ENCODE assay signal across 11 cellular contexts in genomic region chr1:194658090-194658439, GRCh38.
DNase-seq lines count a peak whose midpoint lies in the region; ATAC-seq and TF ChIP-seq lines count a peak whose summit lies in the region.
"Had no signal": no experiment of that assay in that cellular context is flagged by ENCODE, and none has a peak within 500 bp of the region (broad histone marks: within the 10 kb centered on the region; RNA-seq: fewer than 3 reads in every experiment).

No MANE protein-coding gene starts in this region.

- H3K36me3 ChIP-seq in breast epithelium (no peaks in the 10 kb centered on the region), mammary epithelial cell (ENCODE audit: insufficient read depth, low read length) (no peaks in the 10 kb centered on the region), stomach (no peaks in the 10 kb centered on the region)
- H3K36me3 ChIP-seq: gastroesophageal sphincter had no signal

- TF ChIP-seq POLR2A in breast epithelium (IDR thresholded peaks at IDR 0.05) = no peak
- TF ChIP-seq POLR2A in stomach (IDR thresholded peaks at IDR 0.05) = no peak

- H3K27me3 ChIP-seq in breast epithelium = no peaks in the 10 kb centered on the region
- H3K27me3 ChIP-seq in mammary epithelial cell (ENCODE audit: insufficient read depth, low read length) = peaks cover 5% of the 10 kb centered on the region
- H3K27me3 ChIP-seq in stomach = no peaks in the 10 kb centered on the region
- H3K27me3 ChIP-seq: gastroesophageal sphincter had no signal

- no peak overlapping the region for H3K9ac ChIP-seq in mammary epithelial cell (ENCODE audit: insufficient read depth, low read length)

- BruUV-seq in MCF 10A (replicated peaks; lab: Mats Ljungman, UMichigan) (no TSS peak), mammary epithelial cell (replicated peaks; lab: Mats Ljungman, UMichigan) (no TSS peak)

- no peak overlapping the region for H3K27ac Mint-ChIP-seq in MCF 10A (ENCODE audit: low read depth, unreplicated experiment)

- H3K4me3 ChIP-seq in breast epithelium (no peak overlapping the region), mammary epithelial cell (replicated peaks in 1 of 3; ENCODE audit: insufficient read depth in 1 of 3, low read depth in 2 of 3, low read length in 3 of 3) (no peak overlapping the region), stomach (no peak overlapping the region)
- H3K4me3 ChIP-seq: gastroesophageal sphincter had no signal

- in situ Hi-C loops in mammary epithelial cell (cut with MboI; ENCODE audit: low sequenced_read_pairs in 2 of 2) = no loop called here

- CTCF ChIA-PET in MCF 10A (lab: Yijun Ruan, JAX) = no interaction called here
- CTCF ChIA-PET in mammary epithelial cell (lab: Charles Lee; ENCODE audit: low non-redundant PET) = no interaction called here

- H3K9me3 Mint-ChIP-seq in MCF 10A (ENCODE audit: unreplicated experiment) = no peaks in the 10 kb centered on the region

- POLR2A ChIA-PET in MCF 10A (lab: Yijun Ruan, JAX) = no interaction called here

- no peaks in the 10 kb centered on the region for H3K4me1 Mint-ChIP-seq in MCF 10A (ENCODE audit: insufficient read depth, unreplicated experiment)

- H3K4me3 Mint-ChIP-seq in MCF 10A (ENCODE audit: unreplicated experiment) = no peak overlapping the region

- H3K27ac ChIP-seq in breast epithelium (no peak overlapping the region), mammary epithelial cell (ENCODE audit: insufficient read depth, low read depth, low read length) (no peak overlapping the region), stomach (no peak overlapping the region)
- H3K27ac ChIP-seq: gastroesophageal sphincter had no signal

- no peak overlapping the region for H3K4me2 ChIP-seq in mammary epithelial cell (ENCODE audit: insufficient read depth, low read depth, low read length)

- peaks cover 6% of the 10 kb centered on the region for H4K20me1 ChIP-seq in mammary epithelial cell (ENCODE audit: insufficient read depth, low read length)

- no peak for TF ChIP-seq EP300 in stomach (IDR thresholded peaks at IDR 0.05)

- no peaks in the 10 kb centered on the region for H3K36me3 Mint-ChIP-seq in MCF 10A (ENCODE audit: insufficient read depth, unreplicated experiment)

- no peaks in the 10 kb centered on the region for H3K79me2 ChIP-seq in mammary epithelial cell (ENCODE audit: insufficient read depth, low read length)

- no peak overlapping the region for H2AFZ ChIP-seq in mammary epithelial cell (ENCODE audit: low read depth, low read length)

- no peaks in the 10 kb centered on the region for H3K4me1 ChIP-seq in breast epithelium
- H3K4me1 ChIP-seq in mammary epithelial cell (ENCODE audit: insufficient read depth, low read length) = peaks cover 7% of the 10 kb centered on the region
- no peaks in the 10 kb centered on the region for H3K4me1 ChIP-seq in stomach
- H3K4me1 ChIP-seq: gastroesophageal sphincter had no signal

- intact Hi-C loops in MCF 10A (cut with micrococcal nuclease) (no loop called here), breast epithelium (cut with DNase I; ENCODE audit: low total_unique reads) (no loop called here), mammary epithelial cell (cut with micrococcal nuclease) (no loop called here), stomach (cut with DNase I; ENCODE audit: low total_unique reads) (no loop called here)

- H3K27me3 Mint-ChIP-seq in MCF 10A (ENCODE audit: insufficient read depth, unreplicated experiment) = no peaks in the 10 kb centered on the region

- WGBS in mammary epithelial cell (ENCODE audit: low coverage, missing lambda C conversion rate) = 0% methylated on average over 1 of the region's 1 CpG
- 75 to 87% (median 85%) methylated on average over 1 of the region's 1 CpG for WGBS in stomach, 5 donors

- TF ChIP-seq CTCF in MCF 10A (IDR thresholded peaks at IDR 0.05; ENCODE audit: unreplicated experiment) = no peak
- TF ChIP-seq CTCF in breast epithelium (IDR thresholded peaks at IDR 0.05) = no peak
- no peak for TF ChIP-seq CTCF in mammary epithelial cell (conservative IDR thresholded peaks at IDR 0.05 in 1 of 2, IDR thresholded peaks at IDR 0.05 in 1 of 2; ENCODE audit: extremely low read depth in 1 of 2, insufficient read depth in 1 of 2, low read depth in 1 of 2, low read length in 2 of 2)
- TF ChIP-seq CTCF in stomach (IDR thresholded peaks at IDR 0.05) = no peak

- DNase-seq in MCF 10A (ENCODE audit: unreplicated experiment) = peak; percentile 80
- no peak for DNase-seq in breast epithelium (ENCODE audit: low spot score in 2 of 2)
- peak; percentile 15 for DNase-seq in NCI-H460 (ENCODE audit: extremely low read depth, low read depth)
- DNase-seq in mammary epithelial cell = peak; percentile 79
- no peak for DNase-seq in HuH-7.5 (ENCODE audit: low spot score)
- no peak for DNase-seq in stomach
- DNase-seq in stimulated activated CD4-positive, alpha-beta T cell treated with anti-CD3 and anti-CD28 coated beads, Interleukin-4, amount 100 ng/mL, for 4 hours = no peak
- DNase-seq: cerebellar nuclear complex, NCI-H1694 had no signal

- ATAC-seq in HG02981 (IDR thresholded peaks at IDR 0.05; ENCODE audit: unreplicated experiment) = no peak
- ATAC-seq: gastroesophageal sphincter had no signal

- dilution Hi-C loops in mammary epithelial cell (cut with HindIII; ENCODE audit: low sequenced_read_pairs) = no loop called here

- H3K9me3 ChIP-seq in breast epithelium = no peaks in the 10 kb centered on the region
- H3K9me3 ChIP-seq in mammary epithelial cell (replicated peaks; ENCODE audit: insufficient read depth, low read length) = no peaks in the 10 kb centered on the region
- peaks cover 0 to 3% (median under 1%) of the 10 kb centered on the region in 4 donors for H3K9me3 ChIP-seq in stomach
- H3K9me3 ChIP-seq: gastroesophageal sphincter had no signal

Comparison
In these comparisons a context has a peak if more than half of its experiments do, and no peak if none do; other contexts are left out.
1. DNase-seq: peak in MCF 10A (single experiment), NCI-H460 (single experiment) and mammary epithelial cell (single experiment); none in breast epithelium (0 of 2), HuH-7.5 (single experiment), stomach (single experiment) and stimulated activated CD4-positive, alpha-beta T cell treated with anti-CD3 and anti-CD28 coated beads, Interleukin-4, amount 100 ng/mL, for 4 hours (0 of 2).